In the genomic region with DNA sequence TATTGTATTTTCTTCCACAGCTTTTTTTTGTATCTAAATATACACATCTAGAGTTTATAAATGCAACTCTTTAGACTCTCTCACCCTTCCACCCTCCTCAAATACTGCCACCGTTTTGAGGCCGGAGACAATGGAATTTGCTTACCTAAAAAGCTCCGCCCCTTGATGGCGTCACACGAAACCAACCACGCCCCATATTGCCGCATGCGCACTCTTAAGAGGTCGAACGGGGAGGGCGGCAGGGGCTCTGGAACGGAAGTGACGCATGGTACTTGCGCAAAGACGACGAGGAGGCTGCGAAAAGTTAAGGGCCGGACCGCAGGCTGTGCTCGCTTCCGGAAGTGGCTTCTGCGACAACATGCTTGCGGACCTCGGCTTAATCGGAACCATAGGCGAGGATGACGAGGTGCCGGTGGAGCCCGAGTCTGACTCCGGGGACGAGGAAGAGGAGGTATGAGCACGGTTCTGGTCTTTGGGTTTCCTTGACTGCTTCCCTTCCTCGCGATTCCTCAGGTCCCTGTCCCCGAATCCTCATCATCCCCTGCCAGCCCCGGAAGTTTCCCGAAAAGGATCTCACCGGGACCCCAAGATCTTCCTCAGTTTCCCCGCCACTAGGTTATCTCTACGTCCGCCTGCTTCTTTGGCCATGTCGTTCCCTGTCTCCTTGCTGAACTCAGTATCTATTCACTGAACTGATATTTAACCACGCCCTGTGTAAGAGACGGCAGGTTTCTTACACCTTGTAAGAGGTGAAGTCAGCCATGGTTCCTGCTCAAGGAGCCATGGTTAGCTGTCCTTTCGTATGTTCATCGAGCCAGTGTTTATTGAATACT, we compare ENCODE assay signal across 8 cellular contexts. TPM values are rescaled to one million over a fixed set of nuclear protein-coding genes. Genes with fewer than 3 reads are reported as not detected.
DNase-seq lines count a peak whose midpoint lies in the region; ATAC-seq and TF ChIP-seq lines count a peak whose summit lies in the region.

TSS of gene DDX27 (plus strand) at position 326 of the 833 bp plus-strand sequence. CDS start at position 359, 33 bp downstream.

- H3K36me3 Mint-ChIP-seq in activated CD4-positive, alpha-beta T cell treated with anti-CD3 and anti-CD28 coated beads, Interleukin-2, amount 10 ng/mL, durations not matched to agents 24 days and 14 days (ENCODE audit: low read depth): peaks cover 30% of the 10 kb centered on the region

- no peaks in the 10 kb centered on the region for H3K9me3 Mint-ChIP-seq in activated CD4-positive, alpha-beta T cell treated with anti-CD3 and anti-CD28 coated beads, Interleukin-2, amount 10 ng/mL, durations not matched to agents 24 days and 14 days

- H3K27me3 ChIP-seq in BE2C: no peaks in the 10 kb centered on the region
- no peaks in the 10 kb centered on the region for H3K27me3 ChIP-seq in colonic mucosa
- no peaks in the 10 kb centered on the region for H3K27me3 ChIP-seq in layer of hippocampus (ENCODE audit: control insufficient read depth, insufficient read depth, low read length)

- H3K9ac ChIP-seq in colonic mucosa (ENCODE audit: low read depth in 2 of 2, low read length in 2 of 2): peak within 1 kb of the TSS; percentile 85 to 94

- H3K4me3 ChIP-seq in BE2C (ENCODE audit: low read depth, low read length) (peak within 1 kb of the TSS; percentile 94), colonic mucosa (peak within 1 kb of the TSS; percentile 71)

- H3K27me3 Mint-ChIP-seq in activated CD4-positive, alpha-beta T cell treated with anti-CD3 and anti-CD28 coated beads, Interleukin-2, amount 10 ng/mL, durations not matched to agents 24 days and 14 days: peaks cover 4% of the 10 kb centered on the region

- H3K36me3 ChIP-seq in BE2C: peaks cover 26% of the 10 kb centered on the region
- peaks cover 6% of the 10 kb centered on the region for H3K36me3 ChIP-seq in colonic mucosa

- peak; percentile 91 for ATAC-seq in HG03460 (IDR thresholded peaks at IDR 0.05; ENCODE audit: unreplicated experiment)

- peak within 1 kb of the TSS; percentile 97 for H3K27ac Mint-ChIP-seq in activated CD4-positive, alpha-beta T cell treated with anti-CD3 and anti-CD28 coated beads, Interleukin-2, amount 10 ng/mL, durations not matched to agents 24 days and 14 days

- H3K4me3 Mint-ChIP-seq in activated CD4-positive, alpha-beta T cell treated with anti-CD3 and anti-CD28 coated beads, Interleukin-2, amount 10 ng/mL, durations not matched to agents 24 days and 14 days: peak within 1 kb of the TSS; percentile 94

- H3K4me1 ChIP-seq in BE2C: no peaks in the 10 kb centered on the region; the same call in 1 of the 2 replicates
- H3K4me1 ChIP-seq in colonic mucosa: peaks cover 5% of the 10 kb centered on the region

- intact Hi-C loops in activated CD4-positive, alpha-beta T cell treated with anti-CD3 and anti-CD28 coated beads, Interleukin-2, amount 10 ng/mL, durations not matched to agents 24 days and 14 days (cut with micrococcal nuclease): loop anchor here (1.0 to 10.0 kb wide), 4 partner anchors 32 to 173 kb away; partner anchors contain the start of gene CSE1L
- intact Hi-C loops in colonic mucosa (cut with DNase I): no loop called here

- peaks cover 18% of the 10 kb centered on the region for H3K4me1 Mint-ChIP-seq in activated CD4-positive, alpha-beta T cell treated with anti-CD3 and anti-CD28 coated beads, Interleukin-2, amount 10 ng/mL, durations not matched to agents 24 days and 14 days

- TF ChIP-seq CTCF in BE2C (IDR thresholded peaks at IDR 0.05; ENCODE audit: low read depth, low read length) (no peak), colonic mucosa (IDR thresholded peaks at IDR 0.05) (no peak)

- no peaks in the 10 kb centered on the region for H3K9me3 ChIP-seq in BE2C
- no peaks in the 10 kb centered on the region for H3K9me3 ChIP-seq in colonic mucosa

- DNase-seq in BE2C (peak; percentile 96), GM19240 (ENCODE audit: insufficient read length, low spot score) (peak; percentile 88), NCI-H526 treated with DMSO at 0.1 percent for 48 hours (lab: John Stamatoyannopoulos, UW) (peak; percentile 99), colonic mucosa (peak; percentile 99)
- peak; percentile 99 for DNase-seq in activated CD4-positive, alpha-beta T cell treated with anti-CD3 and anti-CD28 coated beads, Interleukin-2, amount 10 ng/mL, durations not matched to agents 24 days and 14 days
- peak; percentile 87 to 97 for DNase-seq in stimulated activated CD4-positive, alpha-beta T cell treated with anti-CD3 and anti-CD28 coated beads, Interleukin-1b, Interleukin-23, amount 100 ng/mL, for 4 hours (ENCODE audit: low read depth in 2 of 2)

- H3K27ac ChIP-seq in colonic mucosa (peak within 1 kb of the TSS; percentile 81), layer of hippocampus (ENCODE audit: low read depth, low read length) (peak within 1 kb of the TSS; percentile 84)

RNA-seq across cellular contexts. Expression of gene DDX27, which starts in this region (rescaled TPM):
- polyA plus RNA-seq in BE2C (2012; ENCODE audit: insufficient read depth, insufficient read length, low read depth): 162 TPM
- total RNA-seq in activated CD4-positive, alpha-beta T cell treated with anti-CD3 and anti-CD28 coated beads, Interleukin-2, amount 10 ng/mL, durations not matched to agents 24 days and 14 days: 56.5 and 56.9 TPM in 2 replicates
- total RNA-seq in colonic mucosa: 10 to 100 TPM; 26.3 to 44.5 TPM

Comparison
In these comparisons a context has a peak if more than half of its experiments do, and no peak if none do; other contexts are left out.
1. Peak in every context shown above with its lines: DNase-seq, ATAC-seq, H3K4me3 ChIP-seq and H3K27ac ChIP-seq.